ENCODE assay signal across 25 cellular contexts in the genomic region with DNA sequence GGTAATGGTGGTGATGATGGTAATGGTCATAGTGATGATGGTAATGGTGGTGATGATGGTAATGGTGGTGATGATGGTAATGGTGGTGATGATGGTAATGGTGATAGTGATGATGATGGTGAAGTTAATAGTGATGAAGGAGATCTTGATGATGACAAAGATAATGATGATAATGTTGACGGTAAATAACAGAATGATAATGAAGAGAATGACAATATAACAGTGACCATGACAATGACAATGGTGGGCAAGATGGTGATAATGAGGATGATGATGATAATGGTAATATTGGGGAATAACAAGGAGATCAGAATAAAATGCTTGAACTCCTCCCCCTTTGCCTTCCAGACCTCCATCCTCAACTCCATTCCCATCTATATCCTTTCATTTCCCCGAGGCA.
"Had no signal": no experiment of that assay in that cellular context is flagged by ENCODE, and none has a peak within 500 bp of the region (broad histone marks: within the 10 kb centered on the region; RNA-seq: fewer than 3 reads in every experiment).

No MANE protein-coding gene starts in this region.

- DNase-seq: colonic mucosa; effector CD8-positive, alpha-beta T cell; endodermal cell; foreskin fibroblast; glutamatergic neuron; heart right ventricle; hypothalamus; left cardiac atrium; left lung; mesenchymal stem cell; mucosa of descending colon; naive B cell; sigmoid colon; stimulated activated CD4-positive, alpha-beta T cell treated with anti-CD3 and anti-CD28 coated beads, Interleukin-2, amount 100 ng/mL, for 24 hours; stimulated activated CD4-positive, alpha-beta T cell treated with anti-CD3 and anti-CD28 coated beads, Interleukin-4, amount 100 ng/mL, for 24 hours; stimulated activated naive CD4-positive, alpha-beta T cell treated with Interleukin-2 at 50 U/mL for 16 hours; stomach; testis; tibial artery had no signal

- H3K4me1 ChIP-seq: colonic mucosa, heart right ventricle, left lung, parathyroid adenoma, sigmoid colon, stomach, testis, tibial artery had no signal

- H3K9ac ChIP-seq: parathyroid adenoma had no signal

- H3K4me3 ChIP-seq: colonic mucosa, heart right ventricle, left lung, mucosa of descending colon, sigmoid colon, stomach, testis, tibial artery had no signal

- H3K27ac ChIP-seq: colonic mucosa, epithelial cell of prostate, heart right ventricle, left lung, neutrophil, parathyroid adenoma, sigmoid colon, stomach, testis, tibial artery had no signal

- H3K36me3 ChIP-seq: colonic mucosa, heart right ventricle, left lung, neutrophil, sigmoid colon, stomach, tibial artery had no signal

- H2AFZ ChIP-seq: parathyroid adenoma had no signal

- H3K9me3 ChIP-seq: colonic mucosa, heart right ventricle, left lung, mucosa of descending colon, neutrophil, sigmoid colon, stomach, testis, tibial artery had no signal

- H3K27me3 ChIP-seq: colonic mucosa, testis had no signal

- ATAC-seq: esophagus mucosa; heart right ventricle; left cardiac atrium; left lung; mucosa of descending colon; natural killer cell treated with Interleukin-12 subunit alpha and Interleukin-12 subunit beta and Interleukin-15 and Interleukin-18, amount 100 ng/mL, for 72 hours; stimulated activated effector memory CD8-positive, alpha-beta T cell treated with anti-CD3 and anti-CD28 coated beads, Interleukin-12 subunit alpha, Interleukin-12 subunit beta, amount 100 ng/mL, for 72 hours had no signal
